4 cellular contexts compared by ENCODE assay signal in the genomic region with DNA sequence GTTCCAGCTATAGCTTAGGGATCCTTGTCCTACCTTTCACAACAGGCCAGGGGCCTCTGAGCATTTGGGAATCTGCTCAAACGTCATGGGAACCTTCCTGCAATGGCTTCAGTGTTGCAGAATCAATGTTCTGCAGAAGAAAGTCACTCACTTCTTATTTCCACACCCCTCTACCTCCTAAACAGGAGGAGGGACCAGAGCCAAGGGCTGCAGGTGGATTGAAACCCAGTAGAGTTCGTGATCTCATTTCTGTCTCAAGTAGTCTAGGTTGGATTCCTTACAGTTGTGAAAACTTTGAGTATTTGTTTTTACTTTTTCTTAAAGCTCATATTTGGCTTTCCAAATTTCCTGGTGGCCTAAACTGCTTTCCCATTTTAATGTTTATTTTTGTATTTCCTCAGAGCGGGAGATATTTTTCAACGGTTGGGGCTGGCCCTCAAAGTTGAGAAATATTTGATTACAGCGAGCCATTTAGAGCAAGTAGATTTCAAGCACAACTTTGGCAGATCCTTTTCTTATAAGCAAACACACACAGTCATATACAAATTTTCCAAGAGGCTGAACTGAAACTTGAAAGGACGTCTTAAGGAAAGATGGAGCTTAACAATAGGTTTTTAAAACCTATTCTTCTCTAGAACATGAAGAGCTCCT. TPM values are rescaled to one million over a fixed set of nuclear protein-coding genes. Genes with fewer than 3 reads are reported as not detected.
"Had no signal": no experiment of that assay in that cellular context is flagged by ENCODE, and none has a peak within 500 bp of the region (broad histone marks: within the 10 kb centered on the region; RNA-seq: fewer than 3 reads in every experiment).

No MANE protein-coding gene starts in this region.

RNA-seq across cellular contexts. Expression of a gene that starts 20.6 kb away (rescaled TPM):
- total RNA-seq: natural killer cell treated with Interleukin-12 subunit alpha and Interleukin-12 subunit beta and Interleukin-15 and Interleukin-18, amount 100 ng/mL, for 72 hours had no signal
- polyA plus RNA-seq: immature natural killer cell; naive thymus-derived CD4-positive, alpha-beta T cell; neural cell had no signal
